ENCODE assay signal across 13 cellular contexts in the genomic region with DNA sequence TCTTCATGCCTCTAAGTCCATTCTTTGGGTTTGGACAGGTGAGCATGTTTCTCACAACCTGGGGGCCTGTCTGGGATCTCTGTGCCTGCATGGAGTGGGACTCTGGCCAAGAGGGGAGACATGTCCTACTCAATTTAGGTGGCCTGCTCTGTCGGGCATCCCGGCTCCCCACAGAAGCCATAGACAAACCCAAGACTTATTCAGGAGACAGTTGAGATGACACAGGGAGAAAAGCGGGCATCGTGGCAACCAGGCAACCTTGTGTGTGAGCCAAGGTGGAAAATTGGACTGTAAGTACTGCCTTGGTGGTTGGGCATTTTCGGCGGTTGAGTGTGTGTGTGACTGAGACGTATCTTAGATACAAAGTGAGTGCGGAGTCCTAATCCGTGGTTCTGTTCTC.
"Had no signal": no experiment of that assay in that cellular context is flagged by ENCODE, and none has a peak within 500 bp of the region (broad histone marks: within the 10 kb centered on the region; RNA-seq: fewer than 3 reads in every experiment).

No MANE protein-coding gene starts in this region.

- H3K27me3 ChIP-seq: adrenal gland, body of pancreas, suprapubic skin had no signal

- ATAC-seq: body of pancreas; natural killer cell; psoas muscle; stimulated activated naive CD8-positive, alpha-beta T cell treated with anti-CD3 and anti-CD28 coated beads, Interleukin-15, Interleukin-2, amounts not matched to agents 100 U/mL and 50 U/mL, for 24 hours had no signal

- H3K36me3 ChIP-seq: adrenal gland, suprapubic skin had no signal

- DNase-seq: activated CD4-positive, CD25-positive, alpha-beta regulatory T cell treated with anti-CD3 and anti-CD28 coated beads, Interleukin-2, amount 50 U/mL, for 72 hours; activated naive CD4-positive, alpha-beta T cell; body of pancreas; dermis blood vessel endothelial cell; mammary epithelial cell; natural killer cell; occipital lobe; psoas muscle; stimulated activated CD4-positive, alpha-beta T cell treated with anti-CD3 and anti-CD28 coated beads, Interleukin-2, amount 100 ng/mL, for 48 hours; stimulated activated naive CD8-positive, alpha-beta T cell treated with anti-CD3 and anti-CD28 coated beads, Interleukin-15, Interleukin-2, amounts not matched to agents 100 U/mL and 50 U/mL, for 24 hours; T-helper 9 cell had no signal

- H3K9me3 ChIP-seq: adrenal gland, body of pancreas, psoas muscle, suprapubic skin had no signal

- H3K4me3 ChIP-seq: adrenal gland, body of pancreas, psoas muscle, suprapubic skin had no signal

- H3K27ac ChIP-seq: psoas muscle, suprapubic skin had no signal
